ENCODE assay signal across 9 cellular contexts in the genomic region with DNA sequence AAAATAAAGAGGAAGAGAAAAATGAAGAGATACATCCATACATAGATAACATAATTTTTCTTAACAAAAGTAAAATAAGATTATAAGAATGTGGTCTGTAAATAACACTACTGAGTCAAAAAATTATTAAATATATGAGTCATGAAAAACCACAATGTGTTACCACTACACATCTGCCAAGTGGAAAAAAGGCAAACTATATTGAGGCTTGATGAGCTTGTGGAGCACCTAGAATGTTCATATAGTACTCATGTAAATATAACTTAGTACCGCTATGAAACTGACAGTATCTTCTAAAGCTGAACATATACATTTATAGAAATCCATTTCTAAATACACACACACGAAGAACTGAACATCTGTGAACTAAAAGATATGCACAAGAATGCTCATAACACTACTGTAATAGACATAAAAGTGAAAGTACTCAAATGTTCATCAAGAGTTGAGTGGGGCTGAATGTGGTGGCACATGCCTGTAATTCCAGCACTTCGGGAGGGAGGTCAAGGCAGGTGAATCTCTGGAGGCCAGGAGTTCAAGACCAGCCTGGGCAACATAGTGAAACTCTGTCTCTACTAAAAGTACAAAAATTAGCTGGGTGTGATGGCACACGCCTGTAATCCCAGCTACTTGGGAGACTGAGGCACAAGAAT. TPM values are rescaled to one million over a fixed set of nuclear protein-coding genes. Genes with fewer than 3 reads are reported as not detected.
A peak's percentile ranks its signal among the peaks of the same experiment; 100 is the strongest.
DNase-seq lines count a peak whose midpoint lies in the region; ATAC-seq, FAIRE-seq and TF ChIP-seq lines count a peak whose summit lies in the region.
"Had no signal": no experiment of that assay in that cellular context is flagged by ENCODE, and none has a peak within 500 bp of the region (broad histone marks: within the 10 kb centered on the region; RNA-seq: fewer than 3 reads in every experiment).

No MANE protein-coding gene starts in this region.

- H4K20me1 ChIP-seq in astrocyte (ENCODE audit: insufficient read depth, low read length), result no peaks in the 10 kb centered on the region

- no peaks in the 10 kb centered on the region for H3K27me3 ChIP-seq in astrocyte (ENCODE audit: insufficient read depth, low read length)
- no peaks in the 10 kb centered on the region for H3K27me3 ChIP-seq in BE2C
- H3K27me3 ChIP-seq: testis had no signal

- FAIRE-seq in astrocyte (lab: Jason Lieb, UNC), result no peak

- H3K4me1 ChIP-seq in astrocyte (ENCODE audit: insufficient read depth, low read length) (no peaks in the 10 kb centered on the region), BE2C (no peaks in the 10 kb centered on the region)
- H3K4me1 ChIP-seq: testis had no signal

- H3K9me3 ChIP-seq in astrocyte (ENCODE audit: insufficient read depth, low read depth, low read length) (peaks cover 6% of the 10 kb centered on the region), BE2C (no peaks in the 10 kb centered on the region)
- H3K9me3 ChIP-seq: testis had no signal

- no peak overlapping the region for H3K27ac Mint-ChIP-seq in astrocyte (ENCODE audit: unreplicated experiment)

- H3K4me2 ChIP-seq in astrocyte (ENCODE audit: low read length), result peak overlapping the region; percentile 23

- H3K27ac ChIP-seq in astrocyte (ENCODE audit: low read depth, low read length), result no peak overlapping the region
- H3K27ac ChIP-seq: testis had no signal

- H2AFZ ChIP-seq in astrocyte (ENCODE audit: low read depth, low read length), result no peak overlapping the region

- no peak overlapping the region for H3K4me3 Mint-ChIP-seq in astrocyte (ENCODE audit: unreplicated experiment)

- peaks cover 1% of the 10 kb centered on the region for H3K36me3 Mint-ChIP-seq in astrocyte (ENCODE audit: low read depth, unreplicated experiment)

- H3K27me3 Mint-ChIP-seq in astrocyte (ENCODE audit: low read depth, unreplicated experiment), result no peaks in the 10 kb centered on the region

- DNase-seq in EL (peak; percentile 75), astrocyte (ENCODE audit: low read depth) (peak; percentile 85), BE2C (no peak), NCI-H1105 treated with DMSO at 0.1 percent for 48 hours (lab: John Stamatoyannopoulos, UW) (no peak), ureter (ENCODE audit: low spot score) (no peak), DMS79 treated with DMSO at 0.1 percent for 48 hours (lab: John Stamatoyannopoulos, UW) (no peak)
- DNase-seq: testis had no signal

- TF ChIP-seq CTCF in astrocyte (IDR thresholded peaks at IDR 0.05; ENCODE audit: insufficient read depth, low read depth, low read length) (no peak), BE2C (IDR thresholded peaks at IDR 0.05; ENCODE audit: low read depth, low read length) (no peak)

- no peak overlapping the region for H3K9ac ChIP-seq in astrocyte (ENCODE audit: low read length)

- H3K4me3 ChIP-seq in astrocyte (ENCODE audit: insufficient read depth, low read depth, low read length) (no peak overlapping the region), BE2C (ENCODE audit: low read depth, low read length) (no peak overlapping the region)
- H3K4me3 ChIP-seq: testis had no signal

- ATAC-seq in GM19452 (IDR thresholded peaks at IDR 0.05; ENCODE audit: unreplicated experiment) (peak; percentile 92), HG03139 (IDR thresholded peaks at IDR 0.05; ENCODE audit: unreplicated experiment) (peak; percentile 75)

- H3K36me3 ChIP-seq in astrocyte (ENCODE audit: insufficient read depth, low read length) (no peaks in the 10 kb centered on the region), BE2C (no peaks in the 10 kb centered on the region)

- H3K4me1 Mint-ChIP-seq in astrocyte (ENCODE audit: low read depth, unreplicated experiment), result peaks cover 3% of the 10 kb centered on the region

- H3K9me3 Mint-ChIP-seq in astrocyte (ENCODE audit: unreplicated experiment), result peaks cover 3% of the 10 kb centered on the region

- H3K79me2 ChIP-seq in astrocyte (ENCODE audit: insufficient read depth, low read length), result no peaks in the 10 kb centered on the region

RNA-seq across cellular contexts. Expression of a gene that starts 18.5 kb away (rescaled TPM):
- total RNA-seq in astrocyte (30.3 and 34.9 TPM in 2 replicates), ureter (79.7 TPM)
- not detected for polyA plus RNA-seq in BE2C (2012; ENCODE audit: insufficient read depth, insufficient read length, low read depth)

RNA-seq across cellular contexts. Expression of a gene that starts 23.8 kb away (rescaled TPM):
- 62.5 and 79.6 TPM in 2 replicates for total RNA-seq in astrocyte
- polyA plus RNA-seq in BE2C (2012; ENCODE audit: insufficient read depth, insufficient read length, low read depth), result 0.22 TPM
- 39.3 TPM for total RNA-seq in ureter

RNA-seq across cellular contexts. Expression of a gene that starts 48.8 kb away (rescaled TPM):
- 21.0 and 21.3 TPM in 2 replicates for total RNA-seq in astrocyte
- polyA plus RNA-seq in BE2C (2012; ENCODE audit: insufficient read depth, insufficient read length, low read depth), result 12.3 TPM
- 44.4 TPM for total RNA-seq in ureter

RNA-seq across cellular contexts. Expression of a gene that starts 48.8 kb away (rescaled TPM):
- total RNA-seq in astrocyte (10.1 and 10.9 TPM in 2 replicates), ureter (23.1 TPM)
- 5.7 TPM for polyA plus RNA-seq in BE2C (2012; ENCODE audit: insufficient read depth, insufficient read length, low read depth)

Comparison
In these comparisons a context has a peak if more than half of its experiments do, and no peak if none do; other contexts are left out.
1. DNase-seq: peak in EL (single experiment) and astrocyte (single experiment); none in BE2C (single experiment), NCI-H1105 treated with DMSO at 0.1 percent for 48 hours (single experiment), ureter (single experiment) and DMS79 treated with DMSO at 0.1 percent for 48 hours (single experiment).